ENCODE assay signal across 31 cellular contexts in the genomic region with DNA sequence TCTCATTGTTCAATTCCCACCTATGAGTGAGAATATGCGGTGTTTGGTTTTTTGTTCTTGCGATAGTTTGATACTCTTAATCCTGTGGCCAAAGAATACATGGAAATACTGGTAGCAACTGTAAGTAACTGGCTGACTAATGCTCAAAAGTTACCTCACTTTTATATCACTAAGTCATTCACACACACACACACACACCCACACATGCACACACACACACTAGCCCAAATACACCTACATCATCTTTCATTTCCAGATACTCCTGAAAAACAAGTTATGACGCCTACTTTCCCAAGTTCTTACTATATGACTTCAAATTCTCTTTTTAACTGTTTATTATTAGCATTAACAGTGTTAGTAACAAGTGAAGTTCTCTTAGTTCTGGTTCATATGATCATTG.
"Had no signal": no experiment of that assay in that cellular context is flagged by ENCODE, and none has a peak within 500 bp of the region (broad histone marks: within the 10 kb centered on the region; RNA-seq: fewer than 3 reads in every experiment).

No MANE protein-coding gene starts in this region.

- H3K9ac ChIP-seq: neural progenitor cell, parathyroid adenoma had no signal

- H3K27ac Mint-ChIP-seq: immature natural killer cell; mesothelial cell of epicardium; naive B cell; natural killer cell; nephron progenitor cell; neural progenitor cell; stimulated activated naive B cell treated with anti-CD40 and anti-IgM and Interleukin-4, amounts not matched to agents 10 μg/mL and 1 μg/mL and 100 μg/mL, for 72 hours had no signal

- H3K36me3 Mint-ChIP-seq: immature natural killer cell; mesothelial cell of epicardium; naive B cell; natural killer cell; neural progenitor cell; stimulated activated naive B cell treated with anti-CD40 and anti-IgM and Interleukin-4, amounts not matched to agents 10 μg/mL and 1 μg/mL and 100 μg/mL, for 72 hours had no signal

- DNase-seq: immature natural killer cell; kidney; left colon; left lung; lower lobe of right lung; mesendoderm; naive B cell; natural killer cell; nephron progenitor cell; occipital lobe; psoas muscle; stimulated activated CD4-positive, alpha-beta T cell treated with anti-CD3 and anti-CD28 coated beads, Interleukin-12 subunit alpha, Interleukin-12 subunit beta, amount 100 ng/mL, for 4 hours; stimulated activated CD4-positive, alpha-beta T cell treated with anti-CD3 and anti-CD28 coated beads, Interleukin-15, amount 100 ng/mL, for 24 hours; stimulated activated CD4-positive, alpha-beta T cell treated with anti-CD3 and anti-CD28 coated beads, Interleukin-2, amount 100 ng/mL, for 24 hours; stimulated activated CD4-positive, alpha-beta T cell treated with anti-CD3 and anti-CD28 coated beads, Interleukin-4, amount 100 ng/mL, for 1 hour; stimulated activated naive B cell treated with anti-CD40 and anti-IgM and Interleukin-4, amounts not matched to agents 10 μg/mL and 1 μg/mL and 100 μg/mL, for 72 hours; stimulated activated naive CD8-positive, alpha-beta T cell treated with anti-CD3 and anti-CD28 coated beads, Interleukin-15, Interleukin-2, amounts not matched to agents 100 U/mL and 50 U/mL, for 24 hours; stomach; testis; thyroid gland; transverse colon; upper lobe of left lung had no signal

- H3K4me2 ChIP-seq: neural progenitor cell had no signal

- H3K4me3 ChIP-seq: left lung, lower lobe of right lung, neural progenitor cell, psoas muscle, right atrium auricular region, skin epidermis, stomach, testis, thyroid gland, transverse colon, upper lobe of left lung, vagina had no signal

- H3K9me3 Mint-ChIP-seq: mesothelial cell of epicardium; nephron progenitor cell; neural progenitor cell; stimulated activated naive B cell treated with anti-CD40 and anti-IgM and Interleukin-4, amounts not matched to agents 10 μg/mL and 1 μg/mL and 100 μg/mL, for 72 hours had no signal

- H3K27ac ChIP-seq: left lung, lower lobe of right lung, neural progenitor cell, neutrophil, parathyroid adenoma, psoas muscle, right atrium auricular region, skin epidermis, stomach, testis, transverse colon, upper lobe of left lung, vagina had no signal

- FAIRE-seq: islet of Langerhans, kidney had no signal

- H2AFZ ChIP-seq: neural progenitor cell, parathyroid adenoma had no signal

- H3K79me2 ChIP-seq: parathyroid adenoma had no signal

- H3K4me1 Mint-ChIP-seq: immature natural killer cell; mesothelial cell of epicardium; naive B cell; natural killer cell; nephron progenitor cell; neural progenitor cell; stimulated activated naive B cell treated with anti-CD40 and anti-IgM and Interleukin-4, amounts not matched to agents 10 μg/mL and 1 μg/mL and 100 μg/mL, for 72 hours had no signal

- H3K4me3 Mint-ChIP-seq: immature natural killer cell; mesothelial cell of epicardium; naive B cell; natural killer cell; nephron progenitor cell; neural progenitor cell; stimulated activated naive B cell treated with anti-CD40 and anti-IgM and Interleukin-4, amounts not matched to agents 10 μg/mL and 1 μg/mL and 100 μg/mL, for 72 hours had no signal

- H3K9me3 ChIP-seq: left lung, lower lobe of right lung, neutrophil, psoas muscle, right atrium auricular region, stomach, testis, thyroid gland, transverse colon, upper lobe of left lung, vagina had no signal

- H3K36me3 ChIP-seq: left lung, lower lobe of right lung, neural progenitor cell, neutrophil, right atrium auricular region, stomach, thyroid gland, transverse colon, upper lobe of left lung, vagina had no signal

- ATAC-seq: left colon; left lung; lower lobe of right lung; natural killer cell; psoas muscle; sciatic nerve; stimulated activated naive B cell treated with anti-CD40 and anti-IgM and Interleukin-4, amounts not matched to agents 10 μg/mL and 1 μg/mL and 100 μg/mL, for 72 hours; stimulated activated naive CD8-positive, alpha-beta T cell treated with anti-CD3 and anti-CD28 coated beads, Interleukin-15, Interleukin-2, amounts not matched to agents 100 U/mL and 50 U/mL, for 24 hours had no signal

- H3K27me3 ChIP-seq: left lung, neural progenitor cell, neutrophil, right atrium auricular region, stomach, testis, thyroid gland, transverse colon, upper lobe of left lung, vagina had no signal

- H3K4me1 ChIP-seq: left lung, lower lobe of right lung, neural progenitor cell, parathyroid adenoma, psoas muscle, right atrium auricular region, stomach, testis, transverse colon, upper lobe of left lung, vagina had no signal
